ENCODE assay signal across 8 cellular contexts in genomic region chr5:43066799-43067741, GRCh38. TPM values are rescaled to one million over a fixed set of nuclear protein-coding genes. Genes with fewer than 3 reads are reported as not detected.
DNase-seq lines count a peak whose midpoint lies in the region; ATAC-seq and TF ChIP-seq lines count a peak whose summit lies in the region.

No MANE protein-coding gene starts in this region.

- no peak for TF ChIP-seq CTCF in fibroblast of pulmonary artery (IDR thresholded peaks at IDR 0.05; ENCODE audit: low read length, missing control alignments)
- TF ChIP-seq CTCF in nephron (IDR thresholded peaks at IDR 0.05; ENCODE audit: unreplicated experiment in 3 of 3), result no peak

- peak overlapping the region; percentile 92 for H3K9ac ChIP-seq in Karpas-422 (ENCODE audit: low read length)

- peak overlapping the region; percentile 90 for H3K27ac ChIP-seq in Karpas-422 (ENCODE audit: low read length)

- H3K4me2 ChIP-seq in Karpas-422 (ENCODE audit: low read depth, low read length, poor library complexity, severe bottlenecking), result peak overlapping the region; percentile 94

- peak overlapping the region; percentile 85 for H3K4me3 ChIP-seq in Karpas-422 (ENCODE audit: low read length)
- peak overlapping the region; percentile 76 for H3K4me3 ChIP-seq in fibroblast of pulmonary artery (replicated peaks; ENCODE audit: low read depth, low read length)

- H3K79me2 ChIP-seq in Karpas-422 (ENCODE audit: low read length), result peaks cover 38% of the 10 kb centered on the region

- H3K36me3 ChIP-seq in Karpas-422 (ENCODE audit: insufficient read depth, low read length), result peaks cover 3% of the 10 kb centered on the region; the same call in 1 of the 2 replicates

- H3K4me1 ChIP-seq in Karpas-422 (ENCODE audit: low read length), result peaks cover 38% of the 10 kb centered on the region

- no peaks in the 10 kb centered on the region for H3K9me3 Mint-ChIP-seq in nephron

- no peaks in the 10 kb centered on the region for H3K9me3 ChIP-seq in Karpas-422 (ENCODE audit: low read length)

- peak; percentile 58 for ATAC-seq in GM21717 (IDR thresholded peaks at IDR 0.05; ENCODE audit: unreplicated experiment)
- ATAC-seq in stimulated activated naive CD8-positive, alpha-beta T cell treated with anti-CD3 and anti-CD28 coated beads, Interleukin-15, Interleukin-2, amounts not matched to agents 100 U/mL and 50 U/mL, for 24 hours, result peak; percentile 60

- peak overlapping the region; percentile 99 to 100 (median 100) for H3K27ac Mint-ChIP-seq in nephron

- H3K4me3 Mint-ChIP-seq in nephron, result peak overlapping the region; percentile 94 to 98 (median 95)

- peaks cover 4% of the 10 kb centered on the region for H3K27me3 Mint-ChIP-seq in nephron (ENCODE audit: low read depth)

- no peaks in the 10 kb centered on the region for H4K20me1 ChIP-seq in Karpas-422 (ENCODE audit: insufficient read depth, low read depth, low read length)

- H3K4me1 Mint-ChIP-seq in nephron, result peaks cover 25% of the 10 kb centered on the region

- no peaks in the 10 kb centered on the region for H3K9me2 ChIP-seq in Karpas-422 (replicated peaks; ENCODE audit: insufficient read depth, low read length)

- H3K36me3 Mint-ChIP-seq in nephron (ENCODE audit: low read depth), result peaks cover 19% of the 10 kb centered on the region

- peak overlapping the region; percentile 83 for H2AFZ ChIP-seq in Karpas-422 (ENCODE audit: low read length)

- H3K27me3 ChIP-seq in Karpas-422 (ENCODE audit: low read length), result no peaks in the 10 kb centered on the region

- DNase-seq in DMS153 treated with DMSO at 0.1 percent for 48 hours (lab: John Stamatoyannopoulos, UW; ENCODE audit: unreplicated experiment) (peak; percentile 95), Karpas-422 (peak; percentile 96), RKO (ENCODE audit: low spot score) (peak; percentile 90), fibroblast of pulmonary artery (ENCODE audit: low read depth) (peak; percentile 93)
- peak; percentile 78 to 84 for DNase-seq in activated T-helper 1 cell treated with anti-CD3 and anti-CD28 coated beads, Interleukin-2, amount 50 U/mL, for 16 hours (ENCODE audit: low read depth in 1 of 2, low spot score in 1 of 2)
- peak; percentile 90 for DNase-seq in stimulated activated naive CD8-positive, alpha-beta T cell treated with anti-CD3 and anti-CD28 coated beads, Interleukin-15, Interleukin-2, amounts not matched to agents 100 U/mL and 50 U/mL, for 24 hours

RNA-seq across cellular contexts. Expression of gene ANXA2R, which starts 27.0 kb away (rescaled TPM):
- total RNA-seq in Karpas-422 (2014; rRNA removed; shearing (Covaris generic); ENCODE audit: low replicate concordance), result 9.0 and 15.3 TPM in 2 replicates

RNA-seq across cellular contexts. Expression of gene ZNF131, which starts 53.6 kb away (rescaled TPM):
- 64.1 and 78.0 TPM in 2 replicates for total RNA-seq in Karpas-422 (2014; rRNA removed; shearing (Covaris generic); ENCODE audit: low replicate concordance)

Comparison
In these comparisons a context has a peak if more than half of its experiments do, and no peak if none do; other contexts are left out.
1. Peak in every context shown above with its lines: DNase-seq, ATAC-seq, H3K4me3 ChIP-seq and H3K27ac ChIP-seq.